ENCODE assay signal across 25 cellular contexts in the genomic region with DNA sequence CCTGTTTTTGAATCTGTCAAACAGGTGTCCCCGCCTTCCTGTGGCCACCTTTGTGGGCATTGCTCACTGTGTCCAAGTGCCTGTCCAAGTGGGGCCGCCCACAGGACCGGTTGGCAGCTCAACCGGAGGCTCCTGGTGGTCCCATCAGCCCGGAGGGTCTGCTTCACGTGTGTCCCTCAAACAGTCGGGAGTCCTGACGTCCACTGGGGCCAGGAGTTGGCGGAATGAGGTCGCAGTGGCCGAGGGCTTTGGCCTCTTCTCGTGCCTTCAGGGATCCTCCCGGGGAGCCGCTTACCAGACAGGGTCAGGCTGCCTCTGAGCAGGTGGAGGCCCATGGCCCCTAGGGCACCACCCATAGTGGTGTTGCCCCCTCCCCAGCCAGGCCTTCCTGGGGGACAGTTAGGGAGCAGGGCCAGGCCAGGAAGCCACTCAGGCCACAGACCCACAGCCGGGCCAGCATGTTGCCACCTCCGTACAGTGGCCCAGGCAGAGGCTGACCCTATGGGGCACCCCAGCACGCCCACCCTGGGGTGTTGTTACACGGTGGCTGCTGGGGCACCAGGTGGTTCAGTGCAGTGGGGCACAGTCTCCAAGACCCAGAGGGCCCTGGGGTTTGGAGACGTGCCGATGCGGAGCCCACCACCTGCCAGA.
"Had no signal": no experiment of that assay in that cellular context is flagged by ENCODE, and none has a peak within 500 bp of the region (broad histone marks: within the 10 kb centered on the region; RNA-seq: fewer than 3 reads in every experiment).

No MANE protein-coding gene starts in this region.

- H3K27me3 Mint-ChIP-seq: dendritic cell treated with granulocyte-macrophage colony-stimulating factor and Interleukin-4, amounts not matched to agents 40 ng/mL and 50 ng/mL, for 4 days; effector memory CD8-positive, alpha-beta T cell had no signal

- DNase-seq: colonic mucosa; cortex of kidney; dermis blood vessel endothelial cell; dorsolateral prefrontal cortex; effector CD4-positive, alpha-beta T cell; effector CD8-positive, alpha-beta T cell; effector memory CD4-positive, alpha-beta T cell; effector memory CD8-positive, alpha-beta T cell; endodermal cell; erythroblast; esophagus squamous epithelium; foreskin fibroblast; foreskin keratinocyte; foreskin melanocyte; gastrocnemius medialis; glutamatergic neuron; head of caudate nucleus; heart left ventricle; heart right ventricle had no signal

- ATAC-seq: effector memory CD8-positive, alpha-beta T cell; esophagus mucosa; foreskin keratinocyte; gastrocnemius medialis; gastroesophageal sphincter; heart left ventricle; heart right ventricle had no signal

- H3K4me1 Mint-ChIP-seq: endodermal cell had no signal

- H3K4me3 Mint-ChIP-seq: dendritic cell treated with granulocyte-macrophage colony-stimulating factor and Interleukin-4, amounts not matched to agents 40 ng/mL and 50 ng/mL, for 4 days; effector memory CD8-positive, alpha-beta T cell; endodermal cell had no signal

- H3K27me3 ChIP-seq: colonic mucosa, dorsolateral prefrontal cortex, foreskin keratinocyte, gastrocnemius medialis had no signal

- H3K9me3 Mint-ChIP-seq: effector memory CD8-positive, alpha-beta T cell; endodermal cell had no signal

- H3K27ac Mint-ChIP-seq: dendritic cell treated with granulocyte-macrophage colony-stimulating factor and Interleukin-4, amounts not matched to agents 40 ng/mL and 50 ng/mL, for 4 days; effector memory CD8-positive, alpha-beta T cell; endodermal cell had no signal

- H3K4me1 ChIP-seq: colonic mucosa, esophagus muscularis mucosa, esophagus squamous epithelium, foreskin keratinocyte, gastrocnemius medialis, gastroesophageal sphincter, heart left ventricle, heart right ventricle had no signal

- H3K9me3 ChIP-seq: colonic mucosa, gastrocnemius medialis had no signal

- H3K4me3 ChIP-seq: colonic mucosa, coronary artery, dorsolateral prefrontal cortex, esophagus muscularis mucosa, esophagus squamous epithelium, gastrocnemius medialis, gastroesophageal sphincter, heart left ventricle, heart right ventricle had no signal

- H3K27ac ChIP-seq: colonic mucosa, coronary artery, dorsolateral prefrontal cortex, epithelial cell of prostate, esophagus muscularis mucosa, esophagus squamous epithelium, foreskin keratinocyte, gastrocnemius medialis, gastroesophageal sphincter, heart left ventricle, heart right ventricle had no signal

- H3K36me3 ChIP-seq: colonic mucosa, esophagus muscularis mucosa, esophagus squamous epithelium, gastrocnemius medialis, gastroesophageal sphincter, heart left ventricle, heart right ventricle had no signal
